ENCODE assay signal across 19 cellular contexts in the genomic region with DNA sequence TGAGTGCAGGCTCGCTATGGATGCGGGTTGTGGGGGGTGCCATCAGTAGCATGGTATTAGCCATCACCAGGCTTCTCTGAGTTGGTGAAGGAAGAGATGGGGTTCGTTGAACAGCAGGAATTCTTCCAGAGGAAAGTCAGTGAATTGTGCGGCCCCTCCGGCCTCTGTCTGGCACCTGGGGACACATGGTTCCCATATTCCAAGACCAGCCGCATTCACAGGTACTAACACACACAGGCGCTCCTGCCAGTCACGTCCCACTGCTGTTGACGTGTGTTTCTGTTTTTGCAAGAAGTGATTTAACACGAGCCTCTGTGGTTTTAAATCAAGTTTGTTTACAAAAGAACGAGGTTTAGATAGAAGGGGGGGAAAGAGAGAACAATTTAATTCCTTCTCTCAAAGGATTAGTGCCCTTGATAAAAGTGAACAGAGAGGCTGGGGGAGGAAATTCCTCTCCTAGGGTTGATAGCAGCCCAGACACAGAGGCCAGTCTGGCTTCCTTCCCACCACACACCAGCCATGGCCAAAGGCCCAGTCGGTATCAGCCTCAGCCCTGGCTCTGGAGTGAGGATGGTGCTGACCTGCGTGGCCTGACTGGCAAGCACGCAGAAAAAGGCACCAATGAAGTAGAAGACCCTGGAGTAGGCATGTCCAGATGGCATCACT.
DNase-seq lines count a peak whose midpoint lies in the region; ATAC-seq and TF ChIP-seq lines count a peak whose summit lies in the region.
"Had no signal": no experiment of that assay in that cellular context is flagged by ENCODE, and none has a peak within 500 bp of the region (broad histone marks: within the 10 kb centered on the region; RNA-seq: fewer than 3 reads in every experiment).

No MANE protein-coding gene starts in this region.

- H3K4me3 Mint-ChIP-seq in stimulated activated effector memory CD8-positive, alpha-beta T cell treated with anti-CD3 and anti-CD28 coated beads, Interleukin-12 subunit alpha, Interleukin-12 subunit beta, amount 100 ng/mL, for 72 hours: no peak overlapping the region
- H3K4me3 Mint-ChIP-seq: activated naive CD8-positive, alpha-beta T cell; GM23338; stimulated activated naive B cell treated with anti-CD40 and anti-IgM and Interleukin-4, amounts not matched to agents 10 μg/mL and 1 μg/mL and 100 μg/mL, for 72 hours had no signal

- H3K4me2 ChIP-seq in smooth muscle cell: peak overlapping the region; percentile 75
- H3K4me2 ChIP-seq: GM23338 had no signal

- DNase-seq in GM03348 (ENCODE audit: low spot score): peak; percentile 33
- DNase-seq in fibroblast of villous mesenchyme (ENCODE audit: low read depth): peak; percentile 49
- no peak for DNase-seq in lower lobe of right lung
- no peak for DNase-seq in smooth muscle cell (lab: John Stamatoyannopoulos, UW; ENCODE audit: unreplicated experiment)
- DNase-seq in OCI-M1 (lab: John Stamatoyannopoulos, UW): no peak
- no peak for DNase-seq in medulla oblongata (ENCODE audit: extremely low spot score)
- DNase-seq in stimulated activated effector memory CD8-positive, alpha-beta T cell treated with anti-CD3 and anti-CD28 coated beads, Interleukin-12 subunit alpha, Interleukin-12 subunit beta, amount 100 ng/mL, for 72 hours (ENCODE audit: low spot score in 2 of 2): no peak
- DNase-seq in superior temporal gyrus (ENCODE audit: extremely low spot score): no peak
- DNase-seq: activated CD4-positive, alpha-beta T cell treated with anti-CD3 and anti-CD28 coated beads, Interleukin-2, amount 50 U/mL, for 4 hours; activated T-cell treated with anti-CD3 and anti-CD28 coated beads, Interleukin-2, amount 50 U/mL, for 1 hour; KG1; NCI-H1092; NCI-H69; nucleus accumbens; stimulated activated naive B cell treated with anti-CD40 and anti-IgM and Interleukin-4, amounts not matched to agents 10 μg/mL and 1 μg/mL and 100 μg/mL, for 72 hours had no signal

- intact Hi-C loops in lower lobe of right lung (cut with DNase I): no loop called here

- H3K36me3 ChIP-seq in lower lobe of right lung (no peaks in the 10 kb centered on the region), smooth muscle cell (ENCODE audit: low read depth) (no peaks in the 10 kb centered on the region)
- H3K36me3 ChIP-seq: cardiac muscle cell had no signal

- H3K9ac ChIP-seq in smooth muscle cell (ENCODE audit: low read depth): peak overlapping the region; percentile 26

- no peaks in the 10 kb centered on the region for H4K20me1 ChIP-seq in smooth muscle cell (ENCODE audit: low read depth)

- H3K9me3 ChIP-seq in lower lobe of right lung (no peaks in the 10 kb centered on the region), smooth muscle cell (replicated peaks; ENCODE audit: low read depth) (no peaks in the 10 kb centered on the region)

- H3K9me3 Mint-ChIP-seq in stimulated activated effector memory CD8-positive, alpha-beta T cell treated with anti-CD3 and anti-CD28 coated beads, Interleukin-12 subunit alpha, Interleukin-12 subunit beta, amount 100 ng/mL, for 72 hours: peaks cover 2% of the 10 kb centered on the region
- H3K9me3 Mint-ChIP-seq: GM23338; stimulated activated naive B cell treated with anti-CD40 and anti-IgM and Interleukin-4, amounts not matched to agents 10 μg/mL and 1 μg/mL and 100 μg/mL, for 72 hours had no signal

- H3K27ac Mint-ChIP-seq in stimulated activated effector memory CD8-positive, alpha-beta T cell treated with anti-CD3 and anti-CD28 coated beads, Interleukin-12 subunit alpha, Interleukin-12 subunit beta, amount 100 ng/mL, for 72 hours: no peak overlapping the region
- H3K27ac Mint-ChIP-seq: activated naive CD8-positive, alpha-beta T cell; GM23338; stimulated activated naive B cell treated with anti-CD40 and anti-IgM and Interleukin-4, amounts not matched to agents 10 μg/mL and 1 μg/mL and 100 μg/mL, for 72 hours had no signal

- H3K27ac ChIP-seq in lower lobe of right lung (peak overlapping the region; percentile 65), smooth muscle cell (ENCODE audit: low read depth) (peak overlapping the region; percentile 56)
- H3K27ac ChIP-seq: cardiac muscle cell had no signal

- no peaks in the 10 kb centered on the region for H3K36me3 Mint-ChIP-seq in stimulated activated effector memory CD8-positive, alpha-beta T cell treated with anti-CD3 and anti-CD28 coated beads, Interleukin-12 subunit alpha, Interleukin-12 subunit beta, amount 100 ng/mL, for 72 hours
- H3K36me3 Mint-ChIP-seq: activated naive CD8-positive, alpha-beta T cell; stimulated activated naive B cell treated with anti-CD40 and anti-IgM and Interleukin-4, amounts not matched to agents 10 μg/mL and 1 μg/mL and 100 μg/mL, for 72 hours had no signal

- ATAC-seq in lower lobe of right lung: peak; percentile 64 to 76
- no peak for ATAC-seq in stimulated activated effector memory CD8-positive, alpha-beta T cell treated with anti-CD3 and anti-CD28 coated beads, Interleukin-12 subunit alpha, Interleukin-12 subunit beta, amount 100 ng/mL, for 72 hours
- ATAC-seq: GM23338; Panc1; stimulated activated naive B cell treated with anti-CD40 and anti-IgM and Interleukin-4, amounts not matched to agents 10 μg/mL and 1 μg/mL and 100 μg/mL, for 72 hours had no signal

- 46% methylated on average over 14 of the region's 14 CpGs for WGBS in smooth muscle cell (ENCODE audit: low lambda C conversion rate)

- H3K4me1 ChIP-seq in lower lobe of right lung (peaks cover 3% of the 10 kb centered on the region), smooth muscle cell (ENCODE audit: low read depth) (peaks cover 4% of the 10 kb centered on the region)

- no peaks in the 10 kb centered on the region for H3K4me1 Mint-ChIP-seq in stimulated activated effector memory CD8-positive, alpha-beta T cell treated with anti-CD3 and anti-CD28 coated beads, Interleukin-12 subunit alpha, Interleukin-12 subunit beta, amount 100 ng/mL, for 72 hours
- H3K4me1 Mint-ChIP-seq: stimulated activated naive B cell treated with anti-CD40 and anti-IgM and Interleukin-4, amounts not matched to agents 10 μg/mL and 1 μg/mL and 100 μg/mL, for 72 hours had no signal

- H3K79me2 ChIP-seq in smooth muscle cell (ENCODE audit: low read depth): peaks cover 21% of the 10 kb centered on the region

- H2AFZ ChIP-seq in smooth muscle cell (ENCODE audit: low read depth): peak overlapping the region; percentile 52
- H2AFZ ChIP-seq: GM23338 had no signal

- H3F3A ChIP-seq in smooth muscle cell (ENCODE audit: low read depth): no peaks in the 10 kb centered on the region

- H3K27me3 ChIP-seq in lower lobe of right lung (ENCODE audit: low read depth): no peaks in the 10 kb centered on the region
- H3K27me3 ChIP-seq in smooth muscle cell (ENCODE audit: low read depth): no peaks in the 10 kb centered on the region
- H3K27me3 ChIP-seq: cardiac muscle cell had no signal

- H3K4me3 ChIP-seq in fibroblast of villous mesenchyme (ENCODE audit: low read depth, low read length) (no peak overlapping the region), lower lobe of right lung (no peak overlapping the region), smooth muscle cell (no peak overlapping the region)
- H3K4me3 ChIP-seq: cardiac muscle cell, GM23338 had no signal

- TF ChIP-seq CTCF in fibroblast of villous mesenchyme (IDR thresholded peaks at IDR 0.05; ENCODE audit: insufficient read depth, low read depth, low read length) (no peak), lower lobe of right lung (IDR thresholded peaks at IDR 0.05) (no peak), smooth muscle cell (IDR thresholded peaks at IDR 0.05; ENCODE audit: borderline replicate concordance, insufficient read depth, poor library complexity, severe bottlenecking) (no peak)

Comparison
In these comparisons a context has a peak if more than half of its experiments do, and no peak if none do; other contexts are left out.
1. DNase-seq: peak in GM03348 (single experiment) and fibroblast of villous mesenchyme (single experiment); none in lower lobe of right lung (single experiment), smooth muscle cell (single experiment), OCI-M1 (single experiment), medulla oblongata (single experiment), stimulated activated effector memory CD8-positive, alpha-beta T cell treated with anti-CD3 and anti-CD28 coated beads, Interleukin-12 subunit alpha, Interleukin-12 subunit beta, amount 100 ng/mL, for 72 hours (0 of 2) and superior temporal gyrus (single experiment).